11 cellular contexts compared by ENCODE assay signal in the genomic region with DNA sequence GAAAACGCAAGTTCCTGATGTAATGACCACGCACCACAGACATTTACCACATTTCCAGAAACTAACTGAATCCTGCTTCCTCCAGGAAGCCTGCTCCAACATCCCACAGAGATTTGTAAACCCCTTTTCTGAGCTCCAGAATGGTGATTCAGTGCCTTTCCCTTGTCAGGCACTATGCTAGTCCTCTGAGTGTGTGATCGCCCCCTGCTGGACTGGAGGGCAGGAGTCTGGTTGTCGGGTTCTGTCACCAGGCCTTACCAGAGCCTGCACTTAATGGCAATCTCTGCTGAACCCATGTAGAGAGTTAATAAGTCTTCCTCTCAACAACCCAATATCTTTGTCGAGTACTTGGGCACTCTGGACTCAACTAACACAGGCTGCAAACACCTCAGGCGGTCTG. TPM values are rescaled to one million over a fixed set of nuclear protein-coding genes. Genes with fewer than 3 reads are reported as not detected.
DNase-seq lines count a peak whose midpoint lies in the region; ATAC-seq and TF ChIP-seq lines count a peak whose summit lies in the region.
"Had no signal": no experiment of that assay in that cellular context is flagged by ENCODE, and none has a peak within 500 bp of the region (broad histone marks: within the 10 kb centered on the region; RNA-seq: fewer than 3 reads in every experiment).

No MANE protein-coding gene starts in this region.

- peaks cover 0 to 2% of the 10 kb centered on the region in 2 experiments for H3K36me3 ChIP-seq in SK-N-SH (replicated peaks in 1 of 2; ENCODE audit: control insufficient read depth in 1 of 2, insufficient read depth in 2 of 2, low read length in 1 of 2)

- no peak overlapping the region for H3K4me3 ChIP-seq in SK-N-SH (ENCODE audit: low read depth in 2 of 2, low read length in 1 of 2)

- WGBS in SK-N-SH (ENCODE audit: low lambda C conversion rate), result 56% methylated on average over 6 of the region's 6 CpGs

- TF ChIP-seq CTCF in SK-N-SH (IDR thresholded peaks at IDR 0.05) (peak; percentile 42; the same call in 1 of the 2 replicates), chondrocyte (IDR thresholded peaks at IDR 0.05) (peak; percentile 27)

- peaks cover 5% of the 10 kb centered on the region for H3K36me3 Mint-ChIP-seq in chondrocyte (ENCODE audit: low read depth)
- H3K36me3 Mint-ChIP-seq in effector memory CD8-positive, alpha-beta T cell (ENCODE audit: insufficient read depth), result no peaks in the 10 kb centered on the region
- H3K36me3 Mint-ChIP-seq: CD4-positive, alpha-beta memory T cell; memory B cell had no signal

- H3K79me2 ChIP-seq in SK-N-SH (ENCODE audit: insufficient read depth), result no peaks in the 10 kb centered on the region

- no peak overlapping the region for H2AFZ ChIP-seq in SK-N-SH (ENCODE audit: low read depth)

- peak; percentile 89 for ATAC-seq in stimulated activated naive CD8-positive, alpha-beta T cell treated with anti-CD3 and anti-CD28 coated beads, Interleukin-15, amount 100 ng/mL, for 72 hours
- ATAC-seq in effector memory CD8-positive, alpha-beta T cell (replicated peaks), result no peak

- no peaks in the 10 kb centered on the region for H3K9me3 ChIP-seq in SK-N-SH

- no peaks in the 10 kb centered on the region for H3K4me1 ChIP-seq in SK-N-SH (ENCODE audit: control insufficient read depth in 1 of 2, insufficient read depth in 2 of 2, low read depth in 1 of 2, low read length in 1 of 2)

- H4K20me1 ChIP-seq in SK-N-SH (ENCODE audit: insufficient read depth), result no peaks in the 10 kb centered on the region

- POLR2A ChIA-PET in SK-N-SH (lab: Yijun Ruan, JAX), result no interaction called here

- H3K4me2 ChIP-seq in SK-N-SH, result no peak overlapping the region

- no peaks in the 10 kb centered on the region for H3K27me3 ChIP-seq in SK-N-SH (ENCODE audit: insufficient read depth)

- H3K9me2 ChIP-seq in SK-N-SH, result no peaks in the 10 kb centered on the region

- H3K27me3 Mint-ChIP-seq in chondrocyte (ENCODE audit: low read depth), result no peaks in the 10 kb centered on the region
- no peaks in the 10 kb centered on the region for H3K27me3 Mint-ChIP-seq in stimulated activated naive CD8-positive, alpha-beta T cell treated with anti-CD3 and anti-CD28 coated beads, Interleukin-15, amount 100 ng/mL, for 72 hours
- H3K27me3 Mint-ChIP-seq in effector memory CD8-positive, alpha-beta T cell, result no peaks in the 10 kb centered on the region
- H3K27me3 Mint-ChIP-seq: CD4-positive, alpha-beta memory T cell had no signal

- no peak overlapping the region for H3K9ac ChIP-seq in SK-N-SH

- H3K9me3 Mint-ChIP-seq in chondrocyte (ENCODE audit: low read depth), result no peaks in the 10 kb centered on the region
- no peaks in the 10 kb centered on the region for H3K9me3 Mint-ChIP-seq in stimulated activated naive CD8-positive, alpha-beta T cell treated with anti-CD3 and anti-CD28 coated beads, Interleukin-15, amount 100 ng/mL, for 72 hours
- no peaks in the 10 kb centered on the region for H3K9me3 Mint-ChIP-seq in effector memory CD8-positive, alpha-beta T cell
- H3K9me3 Mint-ChIP-seq: CD4-positive, alpha-beta memory T cell; memory B cell had no signal

- no peak for TF ChIP-seq RAD21 in SK-N-SH (IDR thresholded peaks at IDR 0.05; ENCODE audit: low read length)

- no peak overlapping the region for H3K27ac ChIP-seq in SK-N-SH (ENCODE audit: low read depth in 2 of 2, low read length in 1 of 2)

- H3F3A ChIP-seq in SK-N-SH (replicated peaks; ENCODE audit: insufficient read depth), result no peaks in the 10 kb centered on the region

- no peaks in the 10 kb centered on the region for H3K4me1 Mint-ChIP-seq in chondrocyte (ENCODE audit: low read depth)
- peaks cover 9% of the 10 kb centered on the region for H3K4me1 Mint-ChIP-seq in stimulated activated naive CD8-positive, alpha-beta T cell treated with anti-CD3 and anti-CD28 coated beads, Interleukin-15, amount 100 ng/mL, for 72 hours
- H3K4me1 Mint-ChIP-seq in effector memory CD8-positive, alpha-beta T cell (ENCODE audit: low read depth in 2 of 2), result no peaks in the 10 kb centered on the region
- H3K4me1 Mint-ChIP-seq: CD4-positive, alpha-beta memory T cell; memory B cell had no signal

- peak; percentile 55 for DNase-seq in activated gamma-delta T cell treated with Interleukin-2 at 50 U/mL for 16 hours
- no peak for DNase-seq in activated gamma-delta T cell (lab: John Stamatoyannopoulos, UW)
- DNase-seq in SK-N-SH, result no peak
- DNase-seq in chondrocyte (ENCODE audit: low spot score), result peak; percentile 35
- DNase-seq in stimulated activated naive CD8-positive, alpha-beta T cell treated with anti-CD3 and anti-CD28 coated beads, Interleukin-15, amount 100 ng/mL, for 72 hours, result peak; percentile 31 to 55
- no peak for DNase-seq in GM19240 (ENCODE audit: insufficient read length, low spot score)
- no peak for DNase-seq in effector memory CD8-positive, alpha-beta T cell
- no peak for DNase-seq in amniotic stem cell (lab: John Stamatoyannopoulos, UW)
- DNase-seq: cerebellar nuclear complex had no signal

- H3K27ac Mint-ChIP-seq in chondrocyte (ENCODE audit: unreplicated experiment), result no peak overlapping the region
- peak overlapping the region in 1 of 2 donors; percentile 61 for H3K27ac Mint-ChIP-seq in stimulated activated naive CD8-positive, alpha-beta T cell treated with anti-CD3 and anti-CD28 coated beads, Interleukin-15, amount 100 ng/mL, for 72 hours
- no peak overlapping the region for H3K27ac Mint-ChIP-seq in effector memory CD8-positive, alpha-beta T cell
- H3K27ac Mint-ChIP-seq: CD4-positive, alpha-beta memory T cell; memory B cell had no signal

- TF ChIP-seq EP300 in SK-N-SH (IDR thresholded peaks at IDR 0.05; ENCODE audit: borderline replicate concordance in 1 of 2, low read depth in 1 of 2, low read length in 1 of 2), result no peak

- CTCF ChIA-PET in SK-N-SH (lab: Yijun Ruan, JAX), result interaction anchor here (1.0 kb wide), 1 partner anchor 74 kb away, joined by 4 read pairs; no protein-coding TSS in a partner anchor

- no peak overlapping the region for H3K4me3 Mint-ChIP-seq in chondrocyte (ENCODE audit: unreplicated experiment)
- no peak overlapping the region for H3K4me3 Mint-ChIP-seq in stimulated activated naive CD8-positive, alpha-beta T cell treated with anti-CD3 and anti-CD28 coated beads, Interleukin-15, amount 100 ng/mL, for 72 hours
- H3K4me3 Mint-ChIP-seq in effector memory CD8-positive, alpha-beta T cell, result no peak overlapping the region
- H3K4me3 Mint-ChIP-seq: CD4-positive, alpha-beta memory T cell; memory B cell had no signal

TF ChIP-seq in SK-N-SH, 30 proteins besides CTCF, POLR2A, EP300 and RAD21 (continues in another document):
- TF ChIP-seq RCOR1 (IDR thresholded peaks at IDR 0.05; ENCODE audit: low read length), result no peak
- TF ChIP-seq POLR2AphosphoS5 (IDR thresholded peaks at IDR 0.05; ENCODE audit: low read depth, low read length), result no peak
- no peak for TF ChIP-seq NFIC (IDR thresholded peaks at IDR 0.05; ENCODE audit: borderline replicate concordance)
- TF ChIP-seq EZH2phosphoT487 (IDR thresholded peaks at IDR 0.05; ENCODE audit: borderline replicate concordance, low read depth), result no peak
- TF ChIP-seq SIN3A (IDR thresholded peaks at IDR 0.05; ENCODE audit: borderline replicate concordance, low read depth, low read length), result no peak
- TF ChIP-seq, protein P1, sequence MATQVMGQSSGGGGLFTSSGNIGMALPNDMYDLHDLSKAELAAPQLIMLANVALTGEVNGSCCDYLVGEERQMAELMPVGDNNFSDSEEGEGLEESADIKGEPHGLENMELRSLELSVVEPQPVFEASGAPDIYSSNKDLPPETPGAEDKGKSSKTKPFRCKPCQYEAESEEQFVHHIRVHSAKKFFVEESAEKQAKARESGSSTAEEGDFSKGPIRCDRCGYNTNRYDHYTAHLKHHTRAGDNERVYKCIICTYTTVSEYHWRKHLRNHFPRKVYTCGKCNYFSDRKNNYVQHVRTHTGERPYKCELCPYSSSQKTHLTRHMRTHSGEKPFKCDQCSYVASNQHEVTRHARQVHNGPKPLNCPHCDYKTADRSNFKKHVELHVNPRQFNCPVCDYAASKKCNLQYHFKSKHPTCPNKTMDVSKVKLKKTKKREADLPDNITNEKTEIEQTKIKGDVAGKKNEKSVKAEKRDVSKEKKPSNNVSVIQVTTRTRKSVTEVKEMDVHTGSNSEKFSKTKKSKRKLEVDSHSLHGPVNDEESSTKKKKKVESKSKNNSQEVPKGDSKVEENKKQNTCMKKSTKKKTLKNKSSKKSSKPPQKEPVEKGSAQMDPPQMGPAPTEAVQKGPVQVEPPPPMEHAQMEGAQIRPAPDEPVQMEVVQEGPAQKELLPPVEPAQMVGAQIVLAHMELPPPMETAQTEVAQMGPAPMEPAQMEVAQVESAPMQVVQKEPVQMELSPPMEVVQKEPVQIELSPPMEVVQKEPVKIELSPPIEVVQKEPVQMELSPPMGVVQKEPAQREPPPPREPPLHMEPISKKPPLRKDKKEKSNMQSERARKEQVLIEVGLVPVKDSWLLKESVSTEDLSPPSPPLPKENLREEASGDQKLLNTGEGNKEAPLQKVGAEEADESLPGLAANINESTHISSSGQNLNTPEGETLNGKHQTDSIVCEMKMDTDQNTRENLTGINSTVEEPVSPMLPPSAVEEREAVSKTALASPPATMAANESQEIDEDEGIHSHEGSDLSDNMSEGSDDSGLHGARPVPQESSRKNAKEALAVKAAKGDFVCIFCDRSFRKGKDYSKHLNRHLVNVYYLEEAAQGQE (IDR thresholded peaks at IDR 0.05; ENCODE audit: low read depth, low read length), result no peak
- TF ChIP-seq MXI1 (IDR thresholded peaks at IDR 0.05; ENCODE audit: low read depth, low read length), result no peak
- TF ChIP-seq, protein P2, sequence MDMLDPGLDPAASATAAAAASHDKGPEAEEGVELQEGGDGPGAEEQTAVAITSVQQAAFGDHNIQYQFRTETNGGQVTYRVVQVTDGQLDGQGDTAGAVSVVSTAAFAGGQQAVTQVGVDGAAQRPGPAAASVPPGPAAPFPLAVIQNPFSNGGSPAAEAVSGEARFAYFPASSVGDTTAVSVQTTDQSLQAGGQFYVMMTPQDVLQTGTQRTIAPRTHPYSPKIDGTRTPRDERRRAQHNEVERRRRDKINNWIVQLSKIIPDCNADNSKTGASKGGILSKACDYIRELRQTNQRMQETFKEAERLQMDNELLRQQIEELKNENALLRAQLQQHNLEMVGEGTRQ (IDR thresholded peaks at IDR 0.05; ENCODE audit: borderline replicate concordance, low read depth, low read length), result no peak

RNA-seq across cellular contexts. Expression of a gene that starts 14.5 kb away (rescaled TPM):
- 76.6 and 95.4 TPM in 2 replicates for polyA plus RNA-seq in SK-N-SH (2012; rRNA removed)
- 31.2 and 45.3 TPM in 2 replicates for polyA plus RNA-seq in SK-N-SH (2012; cell fraction: cytosol; rRNA removed)
- polyA plus RNA-seq in SK-N-SH (2012; cell fraction: nucleus; rRNA removed), result 209 and 228 TPM in 2 replicates
- total RNA-seq in chondrocyte, result 70.1 to 85.0 TPM (median 75.2 TPM) in 3 replicates

RNA-seq across cellular contexts. Expression of a gene that starts 41.9 kb away (rescaled TPM):
- 21.3 and 24.7 TPM in 2 replicates for polyA plus RNA-seq in SK-N-SH (2012; rRNA removed)
- 16.7 and 20.3 TPM in 2 replicates for polyA plus RNA-seq in SK-N-SH (2012; cell fraction: cytosol; rRNA removed)
- polyA plus RNA-seq in SK-N-SH (2012; cell fraction: nucleus; rRNA removed), result 34.3 and 35.2 TPM in 2 replicates
- 8.0 to 11.6 TPM (median 8.2 TPM) in 3 replicates for total RNA-seq in chondrocyte

Comparison
In these comparisons a context has a peak if more than half of its experiments do, and no peak if none do; other contexts are left out.
1. DNase-seq: peak in activated gamma-delta T cell treated with Interleukin-2 at 50 U/mL for 16 hours (single experiment), chondrocyte (single experiment) and stimulated activated naive CD8-positive, alpha-beta T cell treated with anti-CD3 and anti-CD28 coated beads, Interleukin-15, amount 100 ng/mL, for 72 hours (2 of 2); none in activated gamma-delta T cell (single experiment), SK-N-SH (single experiment), GM19240 (single experiment), effector memory CD8-positive, alpha-beta T cell (0 of 3) and amniotic stem cell (single experiment).